25 cellular contexts compared by ENCODE assay signal in the genomic region with DNA sequence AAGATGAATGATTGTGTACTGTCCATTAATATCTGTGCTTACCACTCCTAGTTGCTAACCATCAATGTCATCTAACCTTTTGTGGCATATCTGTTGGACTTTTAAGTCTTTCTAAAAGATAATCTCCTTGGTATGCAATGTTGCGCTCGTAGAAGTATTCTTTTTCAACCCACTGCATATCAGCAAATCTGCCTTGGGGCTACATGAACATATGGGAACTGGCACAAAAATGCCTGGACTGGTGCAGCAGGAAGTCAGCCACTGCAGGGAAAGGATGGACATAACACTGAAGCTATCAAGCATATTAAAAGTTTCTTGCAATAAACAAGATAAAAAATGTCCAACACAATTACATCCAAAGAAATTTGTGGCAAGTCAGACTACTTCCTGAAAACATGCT.
"Had no signal": no experiment of that assay in that cellular context is flagged by ENCODE, and none has a peak within 500 bp of the region (broad histone marks: within the 10 kb centered on the region; RNA-seq: fewer than 3 reads in every experiment).

No MANE protein-coding gene starts in this region.

- H3K36me3 ChIP-seq: right atrium auricular region, tibial nerve had no signal

- H3K27ac ChIP-seq: foreskin keratinocyte, right atrium auricular region, skin epidermis, tibial nerve had no signal

- H3K27me3 ChIP-seq: foreskin keratinocyte, right atrium auricular region, tibial nerve had no signal

- H3K4me3 ChIP-seq: right atrium auricular region, skin epidermis, tibial nerve had no signal

- FAIRE-seq: endothelial cell of umbilical vein, TTC549 had no signal

- H3K4me1 ChIP-seq: right atrium auricular region, tibial nerve had no signal

- H3K9me3 Mint-ChIP-seq: activated naive CD4-positive, alpha-beta T cell treated with anti-CD3 and anti-CD28 coated beads, Interleukin-2, amount 50 U/mL, for 24 hours; brain; nephron; stimulated activated naive B cell treated with anti-CD40 and anti-IgM and Interleukin-4, amounts not matched to agents 10 μg/mL and 1 μg/mL and 100 μg/mL, for 72 hours had no signal

- ATAC-seq: activated CD8-positive, alpha-beta T cell treated with anti-CD3 and anti-CD28 coated beads, Interleukin-2, amount 10 ng/mL, durations not matched to agents 7 days and 5 days; foreskin keratinocyte; stimulated activated naive B cell treated with anti-CD40 and anti-IgM and Interleukin-4, amounts not matched to agents 10 μg/mL and 1 μg/mL and 100 μg/mL, for 72 hours; WTC11 had no signal

- DNase-seq: activated CD4-positive, alpha-beta T cell treated with anti-CD3 and anti-CD28 coated beads for 48 hours; activated CD8-positive, alpha-beta memory T cell treated with anti-CD3 and anti-CD28 coated beads, Interleukin-2, amount 50 U/mL, for 4 hours; activated CD8-positive, alpha-beta T cell treated with anti-CD3 and anti-CD28 coated beads, Interleukin-2, amount 10 ng/mL, durations not matched to agents 7 days and 5 days; activated effector memory CD4-positive, alpha-beta T cell treated with anti-CD3 and anti-CD28 coated beads, Interleukin-2, amount 50 U/mL, for 16 hours; activated T-cell treated with anti-CD3 and anti-CD28 coated beads, Interleukin-2, amount 50 U/mL, for 48 hours; amygdala; cortex of kidney; effector CD8-positive, alpha-beta T cell; glutamatergic neuron; hypothalamus; kidney glomerular epithelial cell; occipital lobe; stimulated activated CD4-positive, alpha-beta T cell treated with anti-CD3 and anti-CD28 coated beads, Interleukin-15, amount 100 ng/mL, for 24 hours; stimulated activated CD4-positive, alpha-beta T cell treated with anti-CD3 and anti-CD28 coated beads, Interleukin-4, amount 100 ng/mL, for 1 hour; stimulated activated naive B cell treated with anti-CD40 and anti-IgM and Interleukin-4, amounts not matched to agents 10 μg/mL and 1 μg/mL and 100 μg/mL, for 72 hours had no signal

- H3K27ac Mint-ChIP-seq: activated CD8-positive, alpha-beta T cell treated with anti-CD3 and anti-CD28 coated beads, Interleukin-2, amount 10 ng/mL, durations not matched to agents 7 days and 5 days; activated naive CD4-positive, alpha-beta T cell treated with anti-CD3 and anti-CD28 coated beads, Interleukin-2, amount 50 U/mL, for 24 hours; nephron; stimulated activated naive B cell treated with anti-CD40 and anti-IgM and Interleukin-4, amounts not matched to agents 10 μg/mL and 1 μg/mL and 100 μg/mL, for 72 hours; WTC11 had no signal

- H3K4me3 Mint-ChIP-seq: activated CD8-positive, alpha-beta T cell treated with anti-CD3 and anti-CD28 coated beads, Interleukin-2, amount 10 ng/mL, durations not matched to agents 7 days and 5 days; activated naive CD4-positive, alpha-beta T cell treated with anti-CD3 and anti-CD28 coated beads, Interleukin-2, amount 50 U/mL, for 24 hours; brain; nephron; stimulated activated naive B cell treated with anti-CD40 and anti-IgM and Interleukin-4, amounts not matched to agents 10 μg/mL and 1 μg/mL and 100 μg/mL, for 72 hours; WTC11 had no signal

- H3K4me1 Mint-ChIP-seq: activated naive CD4-positive, alpha-beta T cell treated with anti-CD3 and anti-CD28 coated beads, Interleukin-2, amount 50 U/mL, for 24 hours; stimulated activated naive B cell treated with anti-CD40 and anti-IgM and Interleukin-4, amounts not matched to agents 10 μg/mL and 1 μg/mL and 100 μg/mL, for 72 hours; WTC11 had no signal

- H3K9me3 ChIP-seq: right atrium auricular region, tibial nerve had no signal

- H3K36me3 Mint-ChIP-seq: activated naive CD4-positive, alpha-beta T cell treated with anti-CD3 and anti-CD28 coated beads, Interleukin-2, amount 50 U/mL, for 24 hours; brain; stimulated activated naive B cell treated with anti-CD40 and anti-IgM and Interleukin-4, amounts not matched to agents 10 μg/mL and 1 μg/mL and 100 μg/mL, for 72 hours; WTC11 had no signal
